Comparison of ENCODE assay signal across 8 cellular contexts in the genomic region with DNA sequence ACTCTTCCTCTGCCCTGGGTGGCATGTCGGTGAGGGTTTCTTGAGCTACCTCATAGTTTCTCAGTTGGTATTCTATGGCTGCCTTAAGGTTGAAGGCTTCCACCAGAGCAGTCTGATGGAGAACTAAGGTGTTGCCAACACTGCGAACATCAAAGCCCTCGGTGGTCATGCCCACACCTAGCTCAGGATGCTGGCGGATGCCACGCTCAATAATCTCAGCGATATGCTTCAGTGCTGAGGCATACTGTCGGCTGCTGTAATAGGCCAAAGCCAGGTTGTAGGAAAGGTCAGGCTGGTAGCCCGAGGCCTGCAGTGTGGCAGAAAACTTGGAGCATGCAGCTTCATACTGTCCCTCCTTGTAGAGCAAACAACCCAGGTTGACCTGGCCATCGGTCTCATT.
A peak's percentile ranks its signal among the peaks of the same experiment; 100 is the strongest.
DNase-seq lines count a peak whose midpoint lies in the region; ATAC-seq and TF ChIP-seq lines count a peak whose summit lies in the region.

No MANE protein-coding gene starts in this region.

- TF ChIP-seq CTCF in HCT116 (IDR thresholded peaks at IDR 0.05 in 2 of 3, conservative IDR thresholded peaks at IDR 0.05 in 1 of 3; ENCODE audit: borderline replicate concordance in 1 of 3, insufficient read depth in 1 of 3, low read depth in 2 of 3, low read length in 2 of 3) = no peak
- TF ChIP-seq CTCF in activated B cell treated with CpG ODN at 0.5 μM for 24 hours (IDR thresholded peaks at IDR 0.05) = no peak
- TF ChIP-seq CTCF in spleen (IDR thresholded peaks at IDR 0.05 in 8 of 11, conservative IDR thresholded peaks at IDR 0.05 in 3 of 11) = no peak

- BruUV-seq in HCT116 (replicated peaks; lab: Mats Ljungman, UMichigan) = no TSS peak

- no peak for DNase-seq in HCT116 (ENCODE audit: low read depth, low spot score)
- no peak for DNase-seq in activated B cell treated with CpG ODN at 0.5 μM for 24 hours
- DNase-seq in spleen = no peak
- DNase-seq in stimulated activated CD4-positive, alpha-beta T cell treated with anti-CD3 and anti-CD28 coated beads, Interleukin-2, amount 100 ng/mL, for 48 hours = no peak
- no peak for DNase-seq in GM03348 (ENCODE audit: low spot score)
- DNase-seq in activated CD4-positive, CD25-positive, alpha-beta regulatory T cell (lab: John Stamatoyannopoulos, UW) = no peak

- TF ChIP-seq POLR2A in HCT116 (IDR thresholded peaks at IDR 0.05; ENCODE audit: borderline replicate concordance, extremely low read depth, insufficient read depth, insufficient read length) = no peak
- TF ChIP-seq POLR2A in spleen (IDR thresholded peaks at IDR 0.05) = no peak

- no peaks in the 10 kb centered on the region for H4K20me1 ChIP-seq in HCT116 (ENCODE audit: insufficient read depth)

- H3K4me1 ChIP-seq in HCT116 (ENCODE audit: control insufficient read depth in 1 of 2, insufficient read depth in 2 of 2, low read length in 2 of 2) (peaks cover 0 to 10% of the 10 kb centered on the region in 2 experiments; a peak in 1 of 4 replicates), spleen (peaks cover 0 to 14% (median 11%) of the 10 kb centered on the region in 6 donors)

- peaks cover 6% of the 10 kb centered on the region for H3K36me3 Mint-ChIP-seq in activated B cell treated with CpG ODN at 0.5 μM for 24 hours (ENCODE audit: low read depth)

- H3K27me3 Mint-ChIP-seq in activated B cell treated with CpG ODN at 0.5 μM for 24 hours = peaks cover 3% of the 10 kb centered on the region

- H3K9ac ChIP-seq in HCT116 (ENCODE audit: low read length) = no peak overlapping the region; the same call in 1 of the 2 replicates

- intact Hi-C loops in HCT116 (cut with micrococcal nuclease) = no loop called here
- intact Hi-C loops in activated B cell treated with CpG ODN at 0.5 μM for 24 hours (cut with micrococcal nuclease) = loop anchor here (1.0 to 5.0 kb wide), 5 partner anchors 16 to 453 kb away; a partner anchor contains a TSS
- intact Hi-C loops in spleen (cut with DNase I; ENCODE audit: low total_unique reads) = no loop called here

- no peaks in the 10 kb centered on the region for H3K27me3 ChIP-seq in HCT116 (ENCODE audit: insufficient read depth, low read length)
- H3K27me3 ChIP-seq in spleen (replicated peaks in 1 of 7) = no peaks in the 10 kb centered on the region

- peaks cover 2% of the 10 kb centered on the region for H3K9me3 Mint-ChIP-seq in activated B cell treated with CpG ODN at 0.5 μM for 24 hours

- H3K4me2 ChIP-seq in HCT116 (ENCODE audit: low read length) = peak overlapping the region; percentile 86

- H3K36me3 ChIP-seq in HCT116 (ENCODE audit: control insufficient read depth in 1 of 2, insufficient read depth in 2 of 2, low read length in 2 of 2) = no peaks in the 10 kb centered on the region
- no peaks in the 10 kb centered on the region for H3K36me3 ChIP-seq in spleen

- H3K4me3 ChIP-seq in HCT116 (replicated peaks in 1 of 2; ENCODE audit: low read depth in 1 of 2, low read length in 2 of 2) (peak overlapping the region; percentile 40 to 63), iPS-11a (ENCODE audit: low read depth, low read length) (peak overlapping the region; percentile 97), spleen (peak overlapping the region; percentile 72 to 96 (median 76))

- no peak for TF ChIP-seq RAD21 in HCT116 (IDR thresholded peaks at IDR 0.05; ENCODE audit: low read depth)

- peak overlapping the region; percentile 97 for H3K4me3 Mint-ChIP-seq in activated B cell treated with CpG ODN at 0.5 μM for 24 hours

- no peak overlapping the region for H2AFZ ChIP-seq in HCT116 (ENCODE audit: low read depth, low read length, poor library complexity, severe bottlenecking)

- WGBS in spleen, 5 donors = 91 to 96% (median 93%) methylated on average over 9 of the region's 9 CpGs

- no peak for ATAC-seq in HCT116
- ATAC-seq in activated B cell treated with CpG ODN at 0.5 μM for 24 hours (ENCODE audit: low read depth) = no peak
- ATAC-seq in GM21723 (IDR thresholded peaks at IDR 0.05; ENCODE audit: unreplicated experiment) = no peak

- peaks cover 7% of the 10 kb centered on the region for H3K4me1 Mint-ChIP-seq in activated B cell treated with CpG ODN at 0.5 μM for 24 hours

- POLR2A ChIA-PET in HCT116 (lab: Charles Lee) (no interaction called here), activated B cell treated with CpG ODN at 0.5 μM for 24 hours (lab: Charles Lee) (interaction anchor here (1.0 kb wide), 1 partner anchor 354 kb away, joined by 4 read pairs; a partner anchor contains a TSS)

- no peak overlapping the region for H3K27ac ChIP-seq in HCT116 (ENCODE audit: low read depth, low read length)
- H3K27ac ChIP-seq in spleen = peak overlapping the region in 6 of 8 donors; percentile 90 to 99 (median 97)

- CTCF ChIA-PET in HCT116 (lab: Charles Lee) = no interaction called here
- CTCF ChIA-PET in activated B cell treated with CpG ODN at 0.5 μM for 24 hours (lab: Charles Lee) = interaction anchor here (1.2 to 1.6 kb wide), 2 partner anchors 13 to 17 kb away, joined by 3 to 5 read pairs; no protein-coding TSS in a partner anchor

- H3K27ac Mint-ChIP-seq in activated B cell treated with CpG ODN at 0.5 μM for 24 hours = peak overlapping the region; percentile 100

- no peaks in the 10 kb centered on the region for H3K79me2 ChIP-seq in HCT116 (ENCODE audit: insufficient read depth, low read length)

- RAD21 ChIA-PET in HCT116 (lab: Charles Lee; ENCODE audit: low non-redundant PET in 1 of 2, low total read pairs in 2 of 2, uncharacterized antibody in 2 of 2, unreplicated experiment in 2 of 2) = no interaction called here

- H3K9me3 ChIP-seq in HCT116 (ENCODE audit: control insufficient read depth in 1 of 2, insufficient read depth in 1 of 2, low read depth in 1 of 2, low read length in 2 of 2) (no peaks in the 10 kb centered on the region), spleen (peaks cover 0 to 5% (median 0%) of the 10 kb centered on the region in 8 donors)

- H3K9me2 ChIP-seq in HCT116 (ENCODE audit: insufficient read depth) = no peaks in the 10 kb centered on the region

TF ChIP-seq in HCT116, 20 proteins besides CTCF, POLR2A, EP300 and RAD21:
- TF ChIP-seq SIN3A (IDR thresholded peaks at IDR 0.05; ENCODE audit: low read depth) = no peak
- no peak for TF ChIP-seq EZH2phosphoT487 (IDR thresholded peaks at IDR 0.05; ENCODE audit: borderline replicate concordance)
- TF ChIP-seq, protein P1, sequence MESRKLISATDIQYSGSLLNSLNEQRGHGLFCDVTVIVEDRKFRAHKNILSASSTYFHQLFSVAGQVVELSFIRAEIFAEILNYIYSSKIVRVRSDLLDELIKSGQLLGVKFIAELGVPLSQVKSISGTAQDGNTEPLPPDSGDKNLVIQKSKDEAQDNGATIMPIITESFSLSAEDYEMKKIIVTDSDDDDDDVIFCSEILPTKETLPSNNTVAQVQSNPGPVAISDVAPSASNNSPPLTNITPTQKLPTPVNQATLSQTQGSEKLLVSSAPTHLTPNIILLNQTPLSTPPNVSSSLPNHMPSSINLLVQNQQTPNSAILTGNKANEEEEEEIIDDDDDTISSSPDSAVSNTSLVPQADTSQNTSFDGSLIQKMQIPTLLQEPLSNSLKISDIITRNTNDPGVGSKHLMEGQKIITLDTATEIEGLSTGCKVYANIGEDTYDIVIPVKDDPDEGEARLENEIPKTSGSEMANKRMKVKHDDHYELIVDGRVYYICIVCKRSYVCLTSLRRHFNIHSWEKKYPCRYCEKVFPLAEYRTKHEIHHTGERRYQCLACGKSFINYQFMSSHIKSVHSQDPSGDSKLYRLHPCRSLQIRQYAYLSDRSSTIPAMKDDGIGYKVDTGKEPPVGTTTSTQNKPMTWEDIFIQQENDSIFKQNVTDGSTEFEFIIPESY (IDR thresholded peaks at IDR 0.05; ENCODE audit: extremely low read depth, insufficient replicate concordance, low read length) = no peak
- no peak for TF ChIP-seq CEBPB (IDR thresholded peaks at IDR 0.05; ENCODE audit: low read depth)
- no peak for TF ChIP-seq YY1 (IDR thresholded peaks at IDR 0.05; ENCODE audit: extremely low read depth, insufficient replicate concordance, low read depth, low read length)
